Comparison of ENCODE assay signal across 8 cellular contexts in genomic region chr17:58325289-58325726, GRCh38. TPM values are rescaled to one million over a fixed set of nuclear protein-coding genes. Genes with fewer than 3 reads are reported as not detected.
DNase-seq lines count a peak whose midpoint lies in the region; ATAC-seq and TF ChIP-seq lines count a peak whose summit lies in the region.

No MANE protein-coding gene starts in this region.

- no peak for ATAC-seq in sciatic nerve
- ATAC-seq in HG02852 (IDR thresholded peaks at IDR 0.05; ENCODE audit: unreplicated experiment), result no peak

- peak; percentile 44 for DNase-seq in activated CD4-positive, alpha-beta T cell treated with anti-CD3 and anti-CD28 coated beads for 48 hours
- DNase-seq in activated CD4-positive, alpha-beta T cell treated with anti-CD3 and anti-CD28 coated beads, Interleukin-2, amount 50 U/mL, for 1 hour, result no peak
- DNase-seq in glutamatergic neuron (peak; percentile 59), sciatic nerve (ENCODE audit: low spot score) (no peak), SJCRH30 (no peak)

- peak overlapping the region; percentile 31 for H3K4me3 ChIP-seq in OCI-LY1 (ENCODE audit: low read depth, low read length, poor library complexity, severe bottlenecking)
- peak overlapping the region in 4 of 5 donors; percentile 60 to 86 (median 61) for H3K4me3 ChIP-seq in subcutaneous abdominal adipose tissue (ENCODE audit: low read depth in 1 of 5, low read length in 5 of 5)
- H3K4me3 ChIP-seq in SJCRH30, result no peak overlapping the region

- H3K4me1 Mint-ChIP-seq in glutamatergic neuron (ENCODE audit: low read depth, unreplicated experiment), result peaks cover 40% of the 10 kb centered on the region

- peaks cover 18% of the 10 kb centered on the region for H3F3A ChIP-seq in OCI-LY1 (ENCODE audit: insufficient read depth, low read length)

- no peak overlapping the region for H3K9ac ChIP-seq in OCI-LY1 (ENCODE audit: low read length)
- peak overlapping the region in 1 of 5 donors; percentile 65 for H3K9ac ChIP-seq in subcutaneous abdominal adipose tissue (ENCODE audit: low read length in 5 of 5)

- H3K9me2 ChIP-seq in OCI-LY1 (ENCODE audit: low read depth, low read length), result no peaks in the 10 kb centered on the region

- H3K4me2 ChIP-seq in OCI-LY1 (ENCODE audit: low read length), result peak overlapping the region; percentile 29; the same call in 1 of the 2 replicates

- H3K9me3 ChIP-seq in OCI-LY1 (ENCODE audit: low read length) (no peaks in the 10 kb centered on the region), subcutaneous abdominal adipose tissue (ENCODE audit: control insufficient read depth in 5 of 5, low read length in 5 of 5) (no peaks in the 10 kb centered on the region), SJCRH30 (replicated peaks) (no peaks in the 10 kb centered on the region)

- peak overlapping the region; percentile 64 for H3K27ac Mint-ChIP-seq in glutamatergic neuron (ENCODE audit: unreplicated experiment)

- no peaks in the 10 kb centered on the region for H3K79me2 ChIP-seq in OCI-LY1 (ENCODE audit: insufficient read depth, low read length)

- TF ChIP-seq CTCF in OCI-LY1 (IDR thresholded peaks at IDR 0.05; ENCODE audit: low read length), result no peak
- no peak for TF ChIP-seq CTCF in glutamatergic neuron (IDR thresholded peaks at IDR 0.05; ENCODE audit: partially characterized antibody, unreplicated experiment)

- H3K4me1 ChIP-seq in OCI-LY1 (ENCODE audit: insufficient read depth, low read length, severe bottlenecking) (peaks cover 35% of the 10 kb centered on the region), subcutaneous abdominal adipose tissue (ENCODE audit: control insufficient read depth in 5 of 5, insufficient read depth in 5 of 5, low read length in 5 of 5) (peaks cover 2 to 37% (median 14%) of the 10 kb centered on the region in 5 donors), SJCRH30 (no peaks in the 10 kb centered on the region)

- no peak overlapping the region for H3K27ac ChIP-seq in OCI-LY1 (ENCODE audit: low read depth, low read length, poor library complexity, severe bottlenecking)
- no peak overlapping the region for H3K27ac ChIP-seq in subcutaneous abdominal adipose tissue (ENCODE audit: low read depth, low read length)
- no peak overlapping the region for H3K27ac ChIP-seq in SJCRH30

- H3K36me3 ChIP-seq in OCI-LY1 (ENCODE audit: insufficient read depth, low read length) (peaks cover 12% of the 10 kb centered on the region), subcutaneous abdominal adipose tissue (ENCODE audit: control insufficient read depth in 5 of 5, insufficient read depth in 5 of 5, low read length in 5 of 5) (no peaks in the 10 kb centered on the region), SJCRH30 (no peaks in the 10 kb centered on the region)

- H3K27me3 Mint-ChIP-seq in glutamatergic neuron (ENCODE audit: unreplicated experiment), result peaks cover 25% of the 10 kb centered on the region

- no peak overlapping the region for H2AFZ ChIP-seq in OCI-LY1 (ENCODE audit: low read length)

- H3K27me3 ChIP-seq in OCI-LY1 (ENCODE audit: insufficient read depth, low read length), result no peaks in the 10 kb centered on the region
- peaks cover 18 to 51% (median 24%) of the 10 kb centered on the region in 5 donors for H3K27me3 ChIP-seq in subcutaneous abdominal adipose tissue (ENCODE audit: control insufficient read depth in 5 of 5, insufficient read depth in 4 of 5, low read length in 5 of 5)
- peaks cover 5% of the 10 kb centered on the region; the same call in 1 of the 2 replicates for H3K27me3 ChIP-seq in SJCRH30

- intact Hi-C loops in sciatic nerve (cut with DNase I), result no loop called here

- peaks cover 16% of the 10 kb centered on the region for H3K9me3 Mint-ChIP-seq in glutamatergic neuron (ENCODE audit: unreplicated experiment)

- peak overlapping the region; percentile 82 for H3K4me3 Mint-ChIP-seq in glutamatergic neuron (ENCODE audit: unreplicated experiment)

- H3K36me3 Mint-ChIP-seq in glutamatergic neuron (ENCODE audit: unreplicated experiment), result peaks cover 8% of the 10 kb centered on the region

- H4K20me1 ChIP-seq in OCI-LY1 (ENCODE audit: insufficient read depth, low read length), result no peaks in the 10 kb centered on the region

RNA-seq across cellular contexts. Expression of gene TSPOAP1, which starts 3.3 kb away (rescaled TPM):
- total RNA-seq in glutamatergic neuron (ENCODE audit: unreplicated experiment) (39.7 TPM), sciatic nerve (17.8 TPM)
- 0.53 and 0.58 TPM in 2 replicates for total RNA-seq in SJCRH30 (2014; rRNA removed; shearing (Covaris generic))

RNA-seq across cellular contexts. Expression of gene SUPT4H1, which starts 26.7 kb away (rescaled TPM):
- total RNA-seq in glutamatergic neuron (ENCODE audit: unreplicated experiment) (82.1 TPM), sciatic nerve (62.2 TPM)
- 61.2 and 61.3 TPM in 2 replicates for total RNA-seq in SJCRH30 (2014; rRNA removed; shearing (Covaris generic))

RNA-seq across cellular contexts. Expression of gene MPO, which starts 44.6 kb away (rescaled TPM):
- total RNA-seq in glutamatergic neuron (ENCODE audit: unreplicated experiment) (not detected), sciatic nerve (2.0 TPM)
- 5.2 and 6.4 TPM in 2 replicates for total RNA-seq in SJCRH30 (2014; rRNA removed; shearing (Covaris generic))

Comparison
In these comparisons a context has a peak if more than half of its experiments do, and no peak if none do; other contexts are left out.
1. DNase-seq: peak in activated CD4-positive, alpha-beta T cell treated with anti-CD3 and anti-CD28 coated beads for 48 hours (single experiment) and glutamatergic neuron (single experiment); none in activated CD4-positive, alpha-beta T cell treated with anti-CD3 and anti-CD28 coated beads, Interleukin-2, amount 50 U/mL, for 1 hour (single experiment), sciatic nerve (single experiment) and SJCRH30 (0 of 2).
2. RNA of gene TSPOAP1, which starts 3.3 kb away (total RNA-seq): 39.7 TPM in glutamatergic neuron (single experiment) and 17.8 TPM in sciatic nerve (single experiment); 0.53 to 0.58 TPM in SJCRH30; every median in the first group is over 10 times any median in the second.